Comparison of ENCODE assay signal across 8 cellular contexts in the genomic region with DNA sequence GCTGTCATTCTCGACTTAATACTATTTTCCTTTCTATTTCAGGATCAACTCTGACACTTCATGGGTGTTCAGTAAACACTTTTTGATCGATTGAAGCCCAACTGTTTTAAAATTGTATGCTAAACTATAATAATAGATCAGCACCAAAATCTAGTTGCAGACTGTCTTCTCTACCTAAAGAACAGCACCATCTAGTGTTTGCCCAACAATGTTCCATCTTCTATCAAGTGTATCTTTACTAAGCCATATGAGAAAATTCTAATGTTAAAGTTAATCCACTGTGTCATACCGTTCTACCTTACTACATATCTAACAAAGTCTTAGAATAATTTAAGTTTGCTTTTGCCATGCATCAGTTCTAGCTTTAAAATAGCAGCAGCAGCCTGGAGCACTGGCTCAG.
A peak's percentile ranks its signal among the peaks of the same experiment; 100 is the strongest.
DNase-seq lines count a peak whose midpoint lies in the region; ATAC-seq, FAIRE-seq and TF ChIP-seq lines count a peak whose summit lies in the region.

No MANE protein-coding gene starts in this region.

- no peaks in the 10 kb centered on the region for H3K27me3 ChIP-seq in tibial artery

- no peak for DNase-seq in D721Med (ENCODE audit: insufficient read length, low spot score)
- peak; percentile 52 for DNase-seq in HT-29 (ENCODE audit: low spot score)
- peak; percentile 53 for DNase-seq in RPMI7951 (ENCODE audit: low read depth)
- DNase-seq in fibroblast of the aortic adventitia (ENCODE audit: low read depth), result peak; percentile 71
- no peak for DNase-seq in tibial artery
- no peak for DNase-seq in HPDE6-E6E7 (ENCODE audit: extremely low spot score)
- no peak for DNase-seq in activated naive CD4-positive, alpha-beta T cell treated with Interleukin-2 at 50 U/mL for 16 hours

- FAIRE-seq in D721Med (lab: Jason Lieb, UNC), result peak; percentile 92

- peaks cover 0 to 14% (median 0%) of the 10 kb centered on the region in 3 donors for H3K9me3 ChIP-seq in tibial artery

- H3K36me3 ChIP-seq in tibial artery, result no peaks in the 10 kb centered on the region

- TF ChIP-seq CTCF in D721Med (IDR thresholded peaks at IDR 0.05; ENCODE audit: insufficient read depth, missing control alignments) (peak; percentile 46), fibroblast of the aortic adventitia (IDR thresholded peaks at IDR 0.05; ENCODE audit: insufficient read depth, low read length) (peak; percentile 54), tibial artery (IDR thresholded peaks at IDR 0.05) (peak; percentile 48 to 54)

- intact Hi-C loops in tibial artery (cut with DNase I; ENCODE audit: low total_unique reads), result no loop called here

- no peak overlapping the region for H3K27ac ChIP-seq in tibial artery

- H3K4me3 ChIP-seq in fibroblast of the aortic adventitia (ENCODE audit: low read depth, low read length), result no peak overlapping the region
- no peak overlapping the region for H3K4me3 ChIP-seq in tibial artery

- peaks cover 0 to 8% (median 0%) of the 10 kb centered on the region in 4 donors for H3K4me1 ChIP-seq in tibial artery

- ATAC-seq in HG02884 (IDR thresholded peaks at IDR 0.05; ENCODE audit: unreplicated experiment), result no peak

Comparison
In these comparisons a context has a peak if more than half of its experiments do, and no peak if none do; other contexts are left out.
1. DNase-seq: peak in HT-29 (single experiment), RPMI7951 (single experiment) and fibroblast of the aortic adventitia (single experiment); none in D721Med (single experiment), tibial artery (0 of 2), HPDE6-E6E7 (single experiment) and activated naive CD4-positive, alpha-beta T cell treated with Interleukin-2 at 50 U/mL for 16 hours (single experiment).
2. Peak in every context shown above with its lines, with median percentiles within 50 percentile points of each other: CTCF ChIP-seq.